ENCODE assay signal across 11 cellular contexts in genomic region chr3:129972301-129972700, GRCh38. TPM values are rescaled to one million over a fixed set of nuclear protein-coding genes. Genes with fewer than 3 reads are reported as not detected.
"Had no signal": no experiment of that assay in that cellular context is flagged by ENCODE, and none has a peak within 500 bp of the region (broad histone marks: within the 10 kb centered on the region; RNA-seq: fewer than 3 reads in every experiment).

No MANE protein-coding gene starts in this region.

- H3K4me2 ChIP-seq: GM23338 had no signal

- ATAC-seq: HCT116 had no signal

- H3K9ac ChIP-seq: GM23248 had no signal

- H3K4me1 ChIP-seq: HAP-1 had no signal

- H3K4me3 Mint-ChIP-seq: GM23338, HFFc6 had no signal

- H3K4me3 ChIP-seq: GM23248, GM23338, HAP-1 had no signal

- H3K9me3 ChIP-seq: HAP-1 had no signal

- DNase-seq: GM23248, GOT3, HCEC 1CT, HFFc6 had no signal

- H3K36me3 ChIP-seq: HAP-1 had no signal

- FAIRE-seq: H1, H54 had no signal

- H3K9me3 Mint-ChIP-seq: GM23338, HFFc6 had no signal

- H2AFZ ChIP-seq: GM23248, GM23338 had no signal

- H3K27ac Mint-ChIP-seq: GM23338, H9, HFFc6 had no signal

- H3K27ac ChIP-seq: GM23248 had no signal

RNA-seq across cellular contexts. Expression of gene TRH, which starts 2.2 kb away (rescaled TPM):
- total RNA-seq: GM23248, H1, H4, H9, HFFc6 had no signal
- polyA plus RNA-seq: GM23338, H1 had no signal
